ENCODE assay signal across 15 cellular contexts in genomic region chr4:90727938-90728337, GRCh38.
DNase-seq lines count a peak whose midpoint lies in the region; ATAC-seq and TF ChIP-seq lines count a peak whose summit lies in the region.
"Had no signal": no experiment of that assay in that cellular context is flagged by ENCODE, and none has a peak within 500 bp of the region (broad histone marks: within the 10 kb centered on the region; RNA-seq: fewer than 3 reads in every experiment).

No MANE protein-coding gene starts in this region.

- H3K27me3 Mint-ChIP-seq in stimulated activated naive CD8-positive, alpha-beta T cell treated with anti-CD3 and anti-CD28 coated beads, Interleukin-15, amount 100 ng/mL, for 72 hours = no peaks in the 10 kb centered on the region
- H3K27me3 Mint-ChIP-seq: stimulated activated naive B cell treated with anti-CD40 and anti-IgM and Interleukin-4, amounts not matched to agents 10 μg/mL and 1 μg/mL and 100 μg/mL, for 72 hours had no signal

- H3K27ac ChIP-seq in RWPE2 (ENCODE audit: poor library complexity, severe bottlenecking) (peak overlapping the region; percentile 68), upper lobe of right lung (no peak overlapping the region)
- H3K27ac ChIP-seq: Peyer's patch, skin epidermis, VCaP had no signal

- TF ChIP-seq CTCF in RWPE2 (IDR thresholded peaks at IDR 0.05; ENCODE audit: poor library complexity, severe bottlenecking) (no peak), upper lobe of right lung (IDR thresholded peaks at IDR 0.05) (no peak)

- H3K36me3 ChIP-seq in RWPE2 (ENCODE audit: low read depth) (no peaks in the 10 kb centered on the region), upper lobe of right lung (no peaks in the 10 kb centered on the region)
- H3K36me3 ChIP-seq: Peyer's patch had no signal

- H3K4me3 ChIP-seq in RWPE2 (ENCODE audit: severe bottlenecking) (no peak overlapping the region), upper lobe of right lung (no peak overlapping the region)
- H3K4me3 ChIP-seq: Peyer's patch, skin epidermis had no signal

- H3K4me1 ChIP-seq in RWPE2 (ENCODE audit: insufficient read depth, poor library complexity, severe bottlenecking) (peaks cover 15% of the 10 kb centered on the region), upper lobe of right lung (no peaks in the 10 kb centered on the region)
- H3K4me1 ChIP-seq: Peyer's patch had no signal

- intact Hi-C loops in upper lobe of right lung (cut with DNase I) = no loop called here

- H3K9me3 ChIP-seq in RWPE2 (ENCODE audit: severe bottlenecking) (no peaks in the 10 kb centered on the region), upper lobe of right lung (no peaks in the 10 kb centered on the region)
- H3K9me3 ChIP-seq: Peyer's patch had no signal

- ATAC-seq in RWPE2 (ENCODE audit: low read depth) (peak; percentile 100), upper lobe of right lung (peak; percentile 42), HG03097 (IDR thresholded peaks at IDR 0.05; ENCODE audit: low FRiP score, unreplicated experiment) (no peak)
- no peak for ATAC-seq in stimulated activated naive CD8-positive, alpha-beta T cell treated with anti-CD3 and anti-CD28 coated beads, Interleukin-15, amount 100 ng/mL, for 72 hours
- ATAC-seq: stimulated activated naive B cell treated with anti-CD40 and anti-IgM and Interleukin-4, amounts not matched to agents 10 μg/mL and 1 μg/mL and 100 μg/mL, for 72 hours had no signal

- DNase-seq in HS-27A (ENCODE audit: low read depth) = peak; percentile 76
- peak; percentile 57 for DNase-seq in RWPE2 (ENCODE audit: low spot score)
- DNase-seq in iPS DF 4.7 (ENCODE audit: extremely low read depth, low spot score) = peak; percentile 81
- DNase-seq in upper lobe of right lung = no peak
- no peak for DNase-seq in NCI-H82 treated with DMSO at 0.1 percent for 48 hours (lab: John Stamatoyannopoulos, UW; ENCODE audit: unreplicated experiment)
- no peak for DNase-seq in stimulated activated naive CD8-positive, alpha-beta T cell treated with anti-CD3 and anti-CD28 coated beads, Interleukin-15, amount 100 ng/mL, for 72 hours
- DNase-seq: activated naive CD4-positive, alpha-beta T cell treated with Interleukin-2 at 50 U/mL for 16 hours; effector CD8-positive, alpha-beta T cell; NCI-H1930; NCI-H526; Peyer's patch; stimulated activated naive B cell treated with anti-CD40 and anti-IgM and Interleukin-4, amounts not matched to agents 10 μg/mL and 1 μg/mL and 100 μg/mL, for 72 hours had no signal

- H3K4me3 Mint-ChIP-seq in stimulated activated naive CD8-positive, alpha-beta T cell treated with anti-CD3 and anti-CD28 coated beads, Interleukin-15, amount 100 ng/mL, for 72 hours = no peak overlapping the region
- H3K4me3 Mint-ChIP-seq: stimulated activated naive B cell treated with anti-CD40 and anti-IgM and Interleukin-4, amounts not matched to agents 10 μg/mL and 1 μg/mL and 100 μg/mL, for 72 hours had no signal

- H3K27me3 ChIP-seq in RWPE2 (ENCODE audit: insufficient read depth, poor library complexity, severe bottlenecking) (no peaks in the 10 kb centered on the region), upper lobe of right lung (no peaks in the 10 kb centered on the region)
- H3K27me3 ChIP-seq: Peyer's patch had no signal

- no peaks in the 10 kb centered on the region for H3K4me1 Mint-ChIP-seq in stimulated activated naive CD8-positive, alpha-beta T cell treated with anti-CD3 and anti-CD28 coated beads, Interleukin-15, amount 100 ng/mL, for 72 hours
- H3K4me1 Mint-ChIP-seq: stimulated activated naive B cell treated with anti-CD40 and anti-IgM and Interleukin-4, amounts not matched to agents 10 μg/mL and 1 μg/mL and 100 μg/mL, for 72 hours had no signal

- H3K9me3 Mint-ChIP-seq in stimulated activated naive CD8-positive, alpha-beta T cell treated with anti-CD3 and anti-CD28 coated beads, Interleukin-15, amount 100 ng/mL, for 72 hours = peaks cover 4 to 9% of the 10 kb centered on the region in 2 donors

- H3K27ac Mint-ChIP-seq in stimulated activated naive CD8-positive, alpha-beta T cell treated with anti-CD3 and anti-CD28 coated beads, Interleukin-15, amount 100 ng/mL, for 72 hours = no peak overlapping the region
- H3K27ac Mint-ChIP-seq: stimulated activated naive B cell treated with anti-CD40 and anti-IgM and Interleukin-4, amounts not matched to agents 10 μg/mL and 1 μg/mL and 100 μg/mL, for 72 hours had no signal

Comparison
In these comparisons a context has a peak if more than half of its experiments do, and no peak if none do; other contexts are left out.
1. DNase-seq: peak in HS-27A (single experiment), RWPE2 (single experiment) and iPS DF 4.7 (single experiment); none in upper lobe of right lung (single experiment), NCI-H82 treated with DMSO at 0.1 percent for 48 hours (single experiment) and stimulated activated naive CD8-positive, alpha-beta T cell treated with anti-CD3 and anti-CD28 coated beads, Interleukin-15, amount 100 ng/mL, for 72 hours (0 of 2).
2. ATAC-seq: peak in RWPE2 (single experiment) and upper lobe of right lung (single experiment); none in HG03097 (single experiment) and stimulated activated naive CD8-positive, alpha-beta T cell treated with anti-CD3 and anti-CD28 coated beads, Interleukin-15, amount 100 ng/mL, for 72 hours (single experiment).